In genomic region chr9:1869843-1870242, GRCh38 we compare ENCODE assay signal across 8 cellular contexts.
DNase-seq lines count a peak whose midpoint lies in the region; ATAC-seq and TF ChIP-seq lines count a peak whose summit lies in the region.

No MANE protein-coding gene starts in this region.

- TF ChIP-seq CTCF in AG10803 (conservative IDR thresholded peaks at IDR 0.05; ENCODE audit: low read length) (peak; percentile 45), GM12865 (IDR thresholded peaks at IDR 0.05; ENCODE audit: insufficient read depth, low read depth, low read length, missing control alignments) (peak; percentile 63), HEK293 (tag by site-specific recombination; IDR thresholded peaks at IDR 0.05) (peak; percentile 22; the same call in 1 of the 2 replicates), mucosa of descending colon (IDR thresholded peaks at IDR 0.05) (peak; percentile 17)

- peaks cover 7% of the 10 kb centered on the region for H3K4me1 Mint-ChIP-seq in activated naive CD8-positive, alpha-beta T cell treated with anti-CD3 and anti-CD28 coated beads, Interleukin-2, amount 50 U/mL, for 24 hours

- peak overlapping the region; percentile 12 for H3K27ac Mint-ChIP-seq in activated naive CD8-positive, alpha-beta T cell treated with anti-CD3 and anti-CD28 coated beads, Interleukin-2, amount 50 U/mL, for 24 hours

- H3K9me3 ChIP-seq in HEK293 (ENCODE audit: control insufficient read depth, insufficient read depth, low read depth, low read length) (no peaks in the 10 kb centered on the region), mucosa of descending colon (no peaks in the 10 kb centered on the region)

- no peak overlapping the region for H3K4me3 ChIP-seq in AG10803 (ENCODE audit: low read length)
- no peak overlapping the region for H3K4me3 ChIP-seq in GM12865 (ENCODE audit: low read depth, low read length)
- no peak overlapping the region for H3K4me3 ChIP-seq in HEK293 (ENCODE audit: low read depth, low read length)
- H3K4me3 ChIP-seq in mucosa of descending colon, result no peak overlapping the region

- CTCF ChIA-PET in HEK293 (lab: Yijun Ruan, JAX), result interaction anchor here (0.5 to 3.1 kb wide), 22 partner anchors 10 to 412 kb away, joined by 3 to 8 read pairs (median 3); no protein-coding TSS in a partner anchor

- H3K27me3 Mint-ChIP-seq in activated naive CD8-positive, alpha-beta T cell treated with anti-CD3 and anti-CD28 coated beads, Interleukin-2, amount 50 U/mL, for 24 hours, result peaks cover 38% of the 10 kb centered on the region

- POLR2A ChIA-PET in HEK293 (lab: Yijun Ruan, JAX), result no interaction called here

- no peak for ATAC-seq in activated naive CD8-positive, alpha-beta T cell treated with anti-CD3 and anti-CD28 coated beads, Interleukin-2, amount 50 U/mL, for 24 hours
- peak; percentile 32 for ATAC-seq in mucosa of descending colon

- intact Hi-C loops in mucosa of descending colon (cut with DNase I, micrococcal nuclease), result no loop called here

- H3K36me3 Mint-ChIP-seq in activated naive CD8-positive, alpha-beta T cell treated with anti-CD3 and anti-CD28 coated beads, Interleukin-2, amount 50 U/mL, for 24 hours (ENCODE audit: low read depth), result no peaks in the 10 kb centered on the region

- no peaks in the 10 kb centered on the region for H3K4me1 ChIP-seq in HEK293 (ENCODE audit: control insufficient read depth, insufficient read depth, low read length)
- no peaks in the 10 kb centered on the region for H3K4me1 ChIP-seq in mucosa of descending colon (ENCODE audit: low read depth)

- DNase-seq in AG10803 (ENCODE audit: low read depth) (no peak), GM12865 (ENCODE audit: low read depth) (peak; percentile 85), NAMALWA (ENCODE audit: low spot score) (peak; percentile 73), mucosa of descending colon (peak in 1 of 3 donors; percentile 13), MV-4-11 (lab: John Stamatoyannopoulos, UW) (no peak), A172 (ENCODE audit: low spot score) (no peak)
- peak; percentile 26 for DNase-seq in activated naive CD8-positive, alpha-beta T cell treated with anti-CD3 and anti-CD28 coated beads, Interleukin-2, amount 50 U/mL, for 24 hours

- no peak overlapping the region for H3K4me3 Mint-ChIP-seq in activated naive CD8-positive, alpha-beta T cell treated with anti-CD3 and anti-CD28 coated beads, Interleukin-2, amount 50 U/mL, for 24 hours

- no peaks in the 10 kb centered on the region for H3K9me3 Mint-ChIP-seq in activated naive CD8-positive, alpha-beta T cell treated with anti-CD3 and anti-CD28 coated beads, Interleukin-2, amount 50 U/mL, for 24 hours

- no peaks in the 10 kb centered on the region for H3K36me3 ChIP-seq in HEK293 (ENCODE audit: control insufficient read depth in 2 of 2, insufficient read depth in 1 of 2, low read length in 2 of 2)
- H3K36me3 ChIP-seq in mucosa of descending colon (ENCODE audit: low read depth), result no peaks in the 10 kb centered on the region

- no peak overlapping the region for H3K27ac ChIP-seq in HEK293 (ENCODE audit: extremely low read depth, low read depth, low read length)

TF ChIP-seq in HEK293, 187 proteins besides CTCF, POLR2A, EP300 and RAD21:
- TF ChIP-seq ZNF16 (tag by site-specific recombination; IDR thresholded peaks at IDR 0.05; ENCODE audit: low read depth), result no peak
- peak; percentile 34 for TF ChIP-seq ZNF654 (tag by site-specific recombination; IDR thresholded peaks at IDR 0.05; ENCODE audit: low read depth)

Comparison
In these comparisons a context has a peak if more than half of its experiments do, and no peak if none do; other contexts are left out.
1. DNase-seq: peak in GM12865 (single experiment), NAMALWA (single experiment) and activated naive CD8-positive, alpha-beta T cell treated with anti-CD3 and anti-CD28 coated beads, Interleukin-2, amount 50 U/mL, for 24 hours (single experiment); none in AG10803 (single experiment), MV-4-11 (single experiment) and A172 (single experiment).
2. Peak in every context shown above with its lines, with median percentiles within 50 percentile points of each other: CTCF ChIP-seq.